Comparison of ENCODE assay signal across 19 cellular contexts in the genomic region with DNA sequence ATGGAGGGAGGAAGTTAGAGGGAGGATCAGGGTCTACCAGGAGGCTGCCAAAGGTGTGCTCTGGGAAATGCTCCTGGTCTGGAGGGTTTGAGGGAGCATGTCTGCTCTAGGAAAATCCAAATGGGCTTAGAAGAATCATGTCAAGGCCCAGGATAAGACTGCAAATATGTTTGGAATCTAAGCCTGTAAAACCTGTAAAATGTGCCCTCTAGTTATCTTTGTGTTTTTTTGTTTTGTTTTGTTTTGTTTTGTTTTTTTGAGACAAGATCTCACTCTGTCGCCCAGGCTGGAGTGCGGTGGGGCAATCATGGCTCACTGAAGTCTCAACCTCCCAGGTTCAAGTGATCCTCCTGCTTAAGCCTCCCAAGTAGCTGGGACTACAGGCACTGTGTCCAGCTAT.
DNase-seq lines count a peak whose midpoint lies in the region; ATAC-seq, FAIRE-seq and TF ChIP-seq lines count a peak whose summit lies in the region.
"Had no signal": no experiment of that assay in that cellular context is flagged by ENCODE, and none has a peak within 500 bp of the region (broad histone marks: within the 10 kb centered on the region; RNA-seq: fewer than 3 reads in every experiment).

No MANE protein-coding gene starts in this region.

- peak overlapping the region; percentile 95 for H2BK120ac ChIP-seq in H1 (replicated peaks; ENCODE audit: low read depth, low read length)
- no peak overlapping the region for H2BK120ac ChIP-seq in trophoblast cell (ENCODE audit: insufficient read depth, low read length, poor library complexity)

- H2BK12ac ChIP-seq in H1 (ENCODE audit: low read depth, low read length) (peak overlapping the region; percentile 76; the same call in 1 of the 2 replicates), trophoblast cell (ENCODE audit: low read length) (peak overlapping the region; percentile 24)

- H3K36me3 ChIP-seq in A673 (ENCODE audit: insufficient read depth, low read length, poor library complexity, severe bottlenecking) = no peaks in the 10 kb centered on the region
- no peaks in the 10 kb centered on the region for H3K36me3 ChIP-seq in HUES64 (ENCODE audit: insufficient read depth, low read length)
- no peaks in the 10 kb centered on the region for H3K36me3 ChIP-seq in H1 (ENCODE audit: control insufficient read depth in 2 of 4, insufficient read depth in 4 of 4, low read length in 3 of 4)
- H3K36me3 ChIP-seq in trophoblast cell (ENCODE audit: control insufficient read depth in 1 of 2, insufficient read depth in 2 of 2, low read length in 2 of 2) = no peaks in the 10 kb centered on the region
- H3K36me3 ChIP-seq in PC-3 (ENCODE audit: low read depth, low read length) = no peaks in the 10 kb centered on the region
- H3K36me3 ChIP-seq: BLaER1 treated with 17β-estradiol and CSF1 and Interleukin-3, amounts not matched to agents 10 nM and 100 nM; HAP-1 had no signal

- intact Hi-C loops in A673 (cut with micrococcal nuclease; ENCODE audit: unreplicated experiment) (loop anchor here (2.0 to 10.0 kb wide), 2 partner anchors 194 to 536 kb away; partner anchors contain the start of gene GNPDA1), PC-3 (cut with micrococcal nuclease) (no loop called here)

- no peak for DNase-seq in A673 (ENCODE audit: low spot score)
- no peak for DNase-seq in H1 (ENCODE audit: low read depth in 1 of 2, low spot score in 2 of 2)
- peak; percentile 63 to 91 for DNase-seq in trophoblast cell
- no peak for DNase-seq in PC-3
- no peak for DNase-seq in SIG-M5 (lab: John Stamatoyannopoulos, UW)
- DNase-seq: Calu3; CD4-positive, alpha-beta T cell; DMS 273 treated with DMSO at 0.1 percent for 48 hours; DMS79; GOT3; HFFc6 had no signal

- no peak overlapping the region for H2BK15ac ChIP-seq in H1 (ENCODE audit: low read length)

- no peak for TF ChIP-seq RAD21 in H1 (IDR thresholded peaks at IDR 0.05 in 1 of 2, conservative IDR thresholded peaks at IDR 0.05 in 1 of 2; ENCODE audit: low read depth in 2 of 2, low read length in 2 of 2)

- H3K23me2 ChIP-seq in H1 (ENCODE audit: low read depth, low read length) = no peaks in the 10 kb centered on the region; the same call in 1 of the 2 replicates

- H3K27me3 ChIP-seq in A673 (replicated peaks; ENCODE audit: insufficient read depth, low read depth, low read length, poor library complexity) (no peaks in the 10 kb centered on the region), HUES64 (ENCODE audit: insufficient read depth, low read length) (no peaks in the 10 kb centered on the region), H1 (replicated peaks in 1 of 4; ENCODE audit: control insufficient read depth in 3 of 4, extremely low read depth in 1 of 4, insufficient read depth in 3 of 4, low read length in 3 of 4) (no peaks in the 10 kb centered on the region), trophoblast cell (ENCODE audit: insufficient read depth, low read length) (no peaks in the 10 kb centered on the region), PC-3 (ENCODE audit: low read length) (no peaks in the 10 kb centered on the region)

- H3K4me1 ChIP-seq in A673 (ENCODE audit: insufficient read depth, low read length, poor library complexity, severe bottlenecking) = peaks cover 44% of the 10 kb centered on the region
- peaks cover 35% of the 10 kb centered on the region for H3K4me1 ChIP-seq in HUES64 (ENCODE audit: insufficient read depth, low read length)
- H3K4me1 ChIP-seq in H1 (replicated peaks in 1 of 4; ENCODE audit: control insufficient read depth in 3 of 4, insufficient read depth in 4 of 4, low read length in 3 of 4) = peaks cover 0 to 8% (median 5%) of the 10 kb centered on the region in 4 experiments; a peak in 5 of 7 replicates
- H3K4me1 ChIP-seq in trophoblast cell (ENCODE audit: control insufficient read depth in 1 of 2, insufficient read depth in 2 of 2, low read length in 2 of 2) = peaks cover 15 to 16% of the 10 kb centered on the region in 2 experiments
- H3K4me1 ChIP-seq in PC-3 (ENCODE audit: insufficient read depth, low read length) = peaks cover 14% of the 10 kb centered on the region; the same call in 1 of the 2 replicates
- H3K4me1 ChIP-seq: HAP-1 had no signal

- TF ChIP-seq POLR2A in H1 (IDR thresholded peaks at IDR 0.05; ENCODE audit: control extremely low read depth in 1 of 2, low read depth in 2 of 2, low read length in 2 of 2) = no peak

- H4K91ac ChIP-seq in H1 (replicated peaks; ENCODE audit: insufficient read length, low read length) = peak overlapping the region; percentile 88
- H4K91ac ChIP-seq in trophoblast cell (ENCODE audit: low read depth, low read length) = peak overlapping the region; percentile 19

- no peak overlapping the region for H4K5ac ChIP-seq in H1 (ENCODE audit: insufficient read length, low read depth, low read length)

- H2BK5ac ChIP-seq in H1 (ENCODE audit: low read depth, low read length) (peak overlapping the region; percentile 86; the same call in 1 of the 2 replicates), trophoblast cell (ENCODE audit: low read depth, low read length, poor library complexity) (no peak overlapping the region)

- H3K4me3 ChIP-seq in A673 (ENCODE audit: low read depth, low read length, poor library complexity, severe bottlenecking) (no peak overlapping the region), HUES64 (ENCODE audit: low read length) (no peak overlapping the region), H1 (ENCODE audit: extremely low read depth in 1 of 4, insufficient read depth in 2 of 4, low read depth in 3 of 4, low read length in 4 of 4) (no peak overlapping the region), trophoblast cell (ENCODE audit: low read depth, low read length) (no peak overlapping the region), PC-3 (ENCODE audit: low read length) (no peak overlapping the region)
- H3K4me3 ChIP-seq: GM12878, HAP-1 had no signal

- H3K9ac ChIP-seq in HUES64 (ENCODE audit: low read depth, low read length) (peak overlapping the region; percentile 30; the same call in 1 of the 2 replicates), H1 (replicated peaks in 1 of 4; ENCODE audit: extremely low read depth in 1 of 4, low read depth in 3 of 4, low read length in 3 of 4) (no peak overlapping the region), trophoblast cell (ENCODE audit: low read length) (no peak overlapping the region), PC-3 (ENCODE audit: low read length) (no peak overlapping the region)
- H3K9ac ChIP-seq: BLaER1 treated with 17β-estradiol and CSF1 and Interleukin-3, amounts not matched to agents 10 nM and 100 nM had no signal

- H3K23ac ChIP-seq in H1 (ENCODE audit: insufficient read length) (no peak overlapping the region), trophoblast cell (ENCODE audit: low read length) (no peak overlapping the region)

- ATAC-seq in HG02571 (IDR thresholded peaks at IDR 0.05; ENCODE audit: unreplicated experiment) (no peak), PC-3 (no peak)
- ATAC-seq: GM12878 had no signal

- H2AK5ac ChIP-seq in H1 (ENCODE audit: low read depth, low read length) = peak overlapping the region; percentile 2; the same call in 1 of the 2 replicates
- H2AK5ac ChIP-seq in trophoblast cell (ENCODE audit: low read length) = no peak overlapping the region

- WGBS in HUES64 = 89% methylated on average over 2 of the region's 2 CpGs
- 87% methylated on average over 2 of the region's 2 CpGs; no CpG with 5 or more reads in 1 of the 2 experiments for WGBS in H1 (ENCODE audit: extremely low coverage in 1 of 2, insufficient coverage in 1 of 2, insufficient read length in 1 of 2, insufficient replicate concordance in 2 of 2, low coverage in 1 of 2, low lambda C conversion rate in 2 of 2, missing lambda C conversion rate in 1 of 2), 2 experiments
- WGBS in trophoblast cell (ENCODE audit: extremely low coverage, insufficient coverage, insufficient read length) = no CpG with 5 or more reads among the region's 2 CpGs

- peak overlapping the region; percentile 99 for H2BK20ac ChIP-seq in H1 (ENCODE audit: low read length)

- H3K79me2 ChIP-seq in H1 (ENCODE audit: control insufficient read depth in 1 of 2, insufficient read depth in 2 of 2, low read length in 2 of 2) = no peaks in the 10 kb centered on the region
- H3K79me2 ChIP-seq in trophoblast cell (ENCODE audit: control insufficient read depth, insufficient read depth, low read length, poor library complexity) = no peaks in the 10 kb centered on the region
- no peaks in the 10 kb centered on the region for H3K79me2 ChIP-seq in PC-3 (ENCODE audit: low read length)

- H4K20me1 ChIP-seq in H1 (replicated peaks in 1 of 2; ENCODE audit: control insufficient read depth in 1 of 2, insufficient read depth in 2 of 2, low read length in 2 of 2) = no peaks in the 10 kb centered on the region
- H4K20me1 ChIP-seq in PC-3 (ENCODE audit: low read length) = no peaks in the 10 kb centered on the region
- H4K20me1 ChIP-seq: BLaER1 treated with 17β-estradiol and CSF1 and Interleukin-3, amounts not matched to agents 10 nM and 100 nM had no signal

- CTCF ChIA-PET in A673 (lab: Charles Lee) (no interaction called here), H1 (lab: Charles Lee; ENCODE audit: partially characterized antibody) (interaction anchor here (0.6 to 13.2 kb wide), 21 partner anchors 8 to 581 kb away, joined by 3 to 191 read pairs (median 5); partner anchors contain the start of genes RNF14 and SPRY4), PC-3 (lab: Charles Lee) (interaction anchor here (0.8 kb wide), 1 partner anchor 37 kb away, joined by 4 read pairs; no protein-coding TSS in a partner anchor)

- H3K4ac ChIP-seq in H1 (replicated peaks; ENCODE audit: insufficient read length, low read depth, low read length) (no peak overlapping the region), trophoblast cell (ENCODE audit: low read depth, low read length) (no peak overlapping the region)

- no peak for TF ChIP-seq EP300 in H1 (IDR thresholded peaks at IDR 0.05; ENCODE audit: borderline replicate concordance in 1 of 2, low read depth in 2 of 2, low read length in 2 of 2)

- H3F3A ChIP-seq in PC-3 (ENCODE audit: low read length, unreplicated experiment) = no peaks in the 10 kb centered on the region

- POLR2A ChIA-PET in A673 (lab: Charles Lee; ENCODE audit: low non-redundant PET) (no interaction called here), H1 (lab: Charles Lee; ENCODE audit: partially characterized antibody) (interaction anchor here (1.0 to 6.0 kb wide), 4 partner anchors 10 to 227 kb away, joined by 3 to 40 read pairs (median 5); partner anchors contain the start of gene SPRY4), PC-3 (lab: Charles Lee; ENCODE audit: unreplicated experiment) (interaction anchor here (0.6 kb wide), 1 partner anchor 79 kb away, joined by 3 read pairs; no protein-coding TSS in a partner anchor)

- H4K12ac ChIP-seq in trophoblast cell (ENCODE audit: low read depth, low read length) = no peak overlapping the region

- peak overlapping the region; percentile 56 for H3K27ac ChIP-seq in A673 (ENCODE audit: low read depth, low read length, poor library complexity, severe bottlenecking)
- H3K27ac ChIP-seq in HUES64 (ENCODE audit: low read depth, low read length) = no peak overlapping the region
- H3K27ac ChIP-seq in H1 (ENCODE audit: low read depth, low read length) = no peak overlapping the region
- no peak overlapping the region for H3K27ac ChIP-seq in trophoblast cell (ENCODE audit: low read depth, low read length)
- H3K27ac ChIP-seq in PC-3 (ENCODE audit: low read length) = no peak overlapping the region
- H3K27ac ChIP-seq: 22Rv1; BLaER1 treated with 17β-estradiol and CSF1 and Interleukin-3, amounts not matched to agents 10 nM and 100 nM had no signal

- no peak for FAIRE-seq in H1 (lab: Jason Lieb, UNC)
- FAIRE-seq: GM12878, GM18507, HepG2 had no signal

- H3K18ac ChIP-seq in H1 (ENCODE audit: extremely low read depth, low read length) (peak overlapping the region; percentile 39; the same call in 1 of the 2 replicates), trophoblast cell (ENCODE audit: low read length) (no peak overlapping the region)

- H3K14ac ChIP-seq in H1 (ENCODE audit: insufficient read length) (no peak overlapping the region), trophoblast cell (ENCODE audit: low read length) (peak overlapping the region; percentile 35)

- H3K9me3 ChIP-seq in A673 (ENCODE audit: low read depth, low read length, poor library complexity, severe bottlenecking) (no peaks in the 10 kb centered on the region), HUES64 (ENCODE audit: insufficient read depth, low read depth, low read length) (no peaks in the 10 kb centered on the region), H1 (ENCODE audit: insufficient read depth in 2 of 2, low read depth in 1 of 2, low read length in 1 of 2) (no peaks in the 10 kb centered on the region), trophoblast cell (ENCODE audit: insufficient read depth, low read depth, low read length) (no peaks in the 10 kb centered on the region), PC-3 (ENCODE audit: low read length) (no peaks in the 10 kb centered on the region)
- H3K9me3 ChIP-seq: BLaER1 treated with 17β-estradiol and CSF1 and Interleukin-3, amounts not matched to agents 10 nM and 100 nM; HAP-1 had no signal

- H3K9me2 ChIP-seq in PC-3 (replicated peaks; ENCODE audit: low read length) = no peaks in the 10 kb centered on the region

- H3K4me2 ChIP-seq in H1 (ENCODE audit: insufficient read depth in 1 of 2, low read depth in 2 of 2, low read length in 2 of 2) = no peak overlapping the region; a peak in 1 of 4 replicates
- peak overlapping the region; percentile 29 for H3K4me2 ChIP-seq in trophoblast cell (ENCODE audit: low read length)
- H3K4me2 ChIP-seq in PC-3 (ENCODE audit: low read length) = no peak overlapping the region

- BruUV-seq in A673 (replicated peaks; lab: Mats Ljungman, UMichigan) = no TSS peak
- BruUV-seq in PC-3 (replicated peaks; lab: Mats Ljungman, UMichigan) = no TSS peak

- TF ChIP-seq CTCF in A673 (conservative IDR thresholded peaks at IDR 0.05; ENCODE audit: low read depth, low read length) (no peak), H1 (IDR thresholded peaks at IDR 0.05; ENCODE audit: control extremely low read depth in 1 of 3, insufficient read depth in 1 of 3, low read depth in 1 of 3, low read length in 3 of 3) (no peak), PC-3 (conservative IDR thresholded peaks at IDR 0.05; ENCODE audit: low read depth, low read length) (no peak)

- H4K8ac ChIP-seq in H1 (ENCODE audit: extremely low read depth, insufficient read depth, low read length) (no peak overlapping the region), trophoblast cell (ENCODE audit: low read depth, low read length) (no peak overlapping the region)

- H3K79me1 ChIP-seq in H1 (ENCODE audit: low read depth, low read length) (no peaks in the 10 kb centered on the region), trophoblast cell (ENCODE audit: low read length) (no peaks in the 10 kb centered on the region)

- no peak overlapping the region for H3K56ac ChIP-seq in H1 (replicated peaks; ENCODE audit: insufficient read length, low read depth, low read length)

- H2AFZ ChIP-seq in H1 (ENCODE audit: low read length) (no peak overlapping the region), trophoblast cell (ENCODE audit: insufficient read depth, low read length, poor library complexity) (no peak overlapping the region), PC-3 (ENCODE audit: low read length) (no peak overlapping the region)

Comparison
In these comparisons a context has a peak if more than half of its experiments do, and no peak if none do; other contexts are left out.
1. DNase-seq: peak in trophoblast cell (2 of 2); none in A673 (single experiment), H1 (0 of 2), PC-3 (single experiment) and SIG-M5 (single experiment).